ENCODE assay signal across 8 cellular contexts in the genomic region with DNA sequence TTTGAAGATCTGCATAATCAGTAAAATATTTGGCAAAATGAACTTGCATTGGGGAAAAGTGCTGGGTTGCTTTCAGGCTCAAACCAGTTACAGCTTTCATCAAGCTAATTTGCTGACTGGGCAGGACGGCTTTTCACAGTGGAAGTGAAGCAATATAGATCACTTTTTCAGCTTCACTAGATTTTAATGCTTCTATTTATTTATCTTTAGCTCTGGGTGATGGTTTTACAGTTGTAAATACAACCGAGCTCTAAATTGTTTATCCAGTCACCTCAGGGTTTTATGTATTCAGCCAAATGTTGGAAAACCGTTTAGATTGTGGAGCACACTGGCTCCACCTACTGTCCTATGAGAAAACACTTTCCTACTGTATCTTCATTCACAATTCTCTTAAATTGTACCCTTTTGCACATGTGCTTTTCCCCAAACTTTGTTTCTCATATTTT. TPM values are rescaled to one million over a fixed set of nuclear protein-coding genes. Genes with fewer than 3 reads are reported as not detected.
DNase-seq lines count a peak whose midpoint lies in the region; ATAC-seq and TF ChIP-seq lines count a peak whose summit lies in the region.

No MANE protein-coding gene starts in this region.

- no peak overlapping the region for H3K4me3 Mint-ChIP-seq in glutamatergic neuron (ENCODE audit: unreplicated experiment)

- no peak overlapping the region for H3K27ac ChIP-seq in rectal smooth muscle tissue (ENCODE audit: low read depth, low read length)

- no peaks in the 10 kb centered on the region for H3K36me3 ChIP-seq in rectal smooth muscle tissue (ENCODE audit: control insufficient read depth, insufficient read depth, low read length)

- peak overlapping the region; percentile 12; the same call in 1 of the 2 replicates for H3K4me3 ChIP-seq in WI38 (ENCODE audit: low read depth, low read length)
- peak overlapping the region; percentile 48 for H3K4me3 ChIP-seq in rectal smooth muscle tissue (ENCODE audit: low read length)

- no peak overlapping the region for H3K9ac ChIP-seq in rectal smooth muscle tissue (ENCODE audit: low read length)

- no peaks in the 10 kb centered on the region for H3K27me3 ChIP-seq in rectal smooth muscle tissue (ENCODE audit: control insufficient read depth, insufficient read depth, low read length)

- DNase-seq in AG08395 (ENCODE audit: low spot score), result peak; percentile 53
- peak; percentile 37 for DNase-seq in GM13976 (ENCODE audit: low spot score)
- peak; percentile 17 for DNase-seq in NCI-H2171 (lab: John Stamatoyannopoulos, UW)
- no peak for DNase-seq in glutamatergic neuron

- in situ Hi-C loops in GM13976 (cut with MboI; ENCODE audit: low sequenced_read_pairs, unreplicated experiment), result loop anchor here (10.0 kb wide), 1 partner anchor 104 kb away; no protein-coding TSS in a partner anchor

- H3K36me3 Mint-ChIP-seq in glutamatergic neuron (ENCODE audit: unreplicated experiment), result no peaks in the 10 kb centered on the region

- no peak for ATAC-seq in HG03571 (IDR thresholded peaks at IDR 0.05; ENCODE audit: unreplicated experiment)
- no peak for ATAC-seq in GM21360 (IDR thresholded peaks at IDR 0.05; ENCODE audit: unreplicated experiment)

- H3K27ac Mint-ChIP-seq in glutamatergic neuron (ENCODE audit: unreplicated experiment), result no peak overlapping the region

- H3K27me3 Mint-ChIP-seq in glutamatergic neuron (ENCODE audit: unreplicated experiment), result no peaks in the 10 kb centered on the region

- peaks cover 3% of the 10 kb centered on the region for H3K4me1 ChIP-seq in rectal smooth muscle tissue (ENCODE audit: control insufficient read depth, insufficient read depth, low read length)

- peak; percentile 26 for TF ChIP-seq CTCF in GM13976 (IDR thresholded peaks at IDR 0.05; ENCODE audit: borderline replicate concordance, control extremely low read depth, extremely low read depth, insufficient read depth, missing control alignments)
- peak; percentile 50; the same call in 1 of the 2 replicates for TF ChIP-seq CTCF in WI38 (IDR thresholded peaks at IDR 0.05; ENCODE audit: low read depth, low read length)
- peak; percentile 34 for TF ChIP-seq CTCF in glutamatergic neuron (IDR thresholded peaks at IDR 0.05; ENCODE audit: partially characterized antibody, unreplicated experiment)

- H3K4me1 Mint-ChIP-seq in glutamatergic neuron (ENCODE audit: low read depth, unreplicated experiment), result peaks cover 2% of the 10 kb centered on the region

- H3K9me3 Mint-ChIP-seq in glutamatergic neuron (ENCODE audit: unreplicated experiment), result no peaks in the 10 kb centered on the region

RNA-seq across cellular contexts. Expression of gene ACER3, which starts 58.2 kb away (rescaled TPM):
- total RNA-seq in glutamatergic neuron (ENCODE audit: unreplicated experiment), result 25.7 TPM
